17 cellular contexts compared by ENCODE assay signal in genomic region chr12:52530905-52531304, GRCh38. TPM values are rescaled to one million over a fixed set of nuclear protein-coding genes. Genes with fewer than 3 reads are reported as not detected.
DNase-seq lines count a peak whose midpoint lies in the region; ATAC-seq and TF ChIP-seq lines count a peak whose summit lies in the region.
"Had no signal": no experiment of that assay in that cellular context is flagged by ENCODE, and none has a peak within 500 bp of the region (broad histone marks: within the 10 kb centered on the region; RNA-seq: fewer than 3 reads in every experiment).

No MANE protein-coding gene starts in this region.

- CTCF ChIA-PET in RWPE1 (lab: Yijun Ruan, JAX) (interaction anchor here (0.7 kb wide), 1 partner anchor 53 kb away, joined by 3 read pairs; no protein-coding TSS in a partner anchor), A673 (lab: Charles Lee) (no interaction called here)

- POLR2A ChIA-PET in RWPE1 (lab: Yijun Ruan, JAX; ENCODE audit: low non-redundant PET), result no interaction called here
- POLR2A ChIA-PET in A673 (lab: Charles Lee; ENCODE audit: low non-redundant PET), result no interaction called here

- H3K4me1 ChIP-seq in spleen (peaks cover 0 to 12% (median 0%) of the 10 kb centered on the region in 6 donors), tibial nerve (no peaks in the 10 kb centered on the region), A673 (ENCODE audit: insufficient read depth, low read length, poor library complexity, severe bottlenecking) (no peaks in the 10 kb centered on the region)
- H3K4me1 ChIP-seq: BE2C, Caco-2 had no signal

- no peak for TF ChIP-seq EP300 in tibial nerve (IDR thresholded peaks at IDR 0.05)

- TF ChIP-seq CTCF in natural killer cell (IDR thresholded peaks at IDR 0.05) (no peak), RWPE1 (conservative IDR thresholded peaks at IDR 0.05; ENCODE audit: low read depth) (no peak), spleen (IDR thresholded peaks at IDR 0.05 in 8 of 11, conservative IDR thresholded peaks at IDR 0.05 in 3 of 11) (no peak), tibial nerve (IDR thresholded peaks at IDR 0.05) (no peak), A673 (conservative IDR thresholded peaks at IDR 0.05; ENCODE audit: low read depth, low read length) (no peak)

- DNase-seq in natural killer cell treated with Interleukin-12 subunit alpha and Interleukin-12 subunit beta and Interleukin-15 and Interleukin-18, amount 100 ng/mL, for 72 hours (ENCODE audit: low spot score), result peak; percentile 49
- no peak for DNase-seq in natural killer cell
- DNase-seq in RWPE1 (ENCODE audit: low spot score), result no peak
- DNase-seq in spleen, result peak; percentile 51
- DNase-seq in tibial nerve (ENCODE audit: low spot score in 2 of 2), result no peak
- DNase-seq in A673 (ENCODE audit: low spot score), result no peak
- DNase-seq: ACHN, BE2C, Caco-2, GOT3, H7, HFFc6, IMR-90 had no signal

- intact Hi-C loops in natural killer cell (cut with micrococcal nuclease) (no loop called here), spleen (cut with DNase I; ENCODE audit: low total_unique reads) (no loop called here), A673 (cut with micrococcal nuclease; ENCODE audit: unreplicated experiment) (no loop called here)

- TF ChIP-seq POLR2A in spleen (IDR thresholded peaks at IDR 0.05) (no peak), tibial nerve (IDR thresholded peaks at IDR 0.05) (no peak)

- no peaks in the 10 kb centered on the region for H3K9me3 Mint-ChIP-seq in natural killer cell treated with Interleukin-12 subunit alpha and Interleukin-12 subunit beta and Interleukin-15 and Interleukin-18, amount 100 ng/mL, for 72 hours
- H3K9me3 Mint-ChIP-seq in natural killer cell, result no peaks in the 10 kb centered on the region
- H3K9me3 Mint-ChIP-seq: CD4-positive, alpha-beta T cell; HFFc6 had no signal

- H3K36me3 ChIP-seq in spleen (no peaks in the 10 kb centered on the region), tibial nerve (no peaks in the 10 kb centered on the region), A673 (ENCODE audit: insufficient read depth, low read length, poor library complexity, severe bottlenecking) (no peaks in the 10 kb centered on the region)
- H3K36me3 ChIP-seq: BE2C had no signal

- no peaks in the 10 kb centered on the region for H3K36me3 Mint-ChIP-seq in natural killer cell treated with Interleukin-12 subunit alpha and Interleukin-12 subunit beta and Interleukin-15 and Interleukin-18, amount 100 ng/mL, for 72 hours
- no peaks in the 10 kb centered on the region for H3K36me3 Mint-ChIP-seq in natural killer cell

- H3K9me3 ChIP-seq in spleen (no peaks in the 10 kb centered on the region), tibial nerve (no peaks in the 10 kb centered on the region), A673 (ENCODE audit: low read depth, low read length, poor library complexity, severe bottlenecking) (no peaks in the 10 kb centered on the region)
- H3K9me3 ChIP-seq: BE2C, Caco-2 had no signal

- no TSS peak for BruUV-seq in A673 (replicated peaks; lab: Mats Ljungman, UMichigan)

- 77 to 94% (median 88%) methylated on average over 2 of the region's 2 CpGs for WGBS in spleen, 5 donors
- WGBS in tibial nerve, 2 donors, result 76 to 86% methylated on average over 2 of the region's 2 CpGs

- peaks cover 12 to 32% of the 10 kb centered on the region in 2 donors for H3K4me1 Mint-ChIP-seq in natural killer cell treated with Interleukin-12 subunit alpha and Interleukin-12 subunit beta and Interleukin-15 and Interleukin-18, amount 100 ng/mL, for 72 hours (ENCODE audit: low read depth in 2 of 2)
- H3K4me1 Mint-ChIP-seq in natural killer cell, result peaks cover 31 to 43% of the 10 kb centered on the region in 2 donors

- ATAC-seq in natural killer cell treated with Interleukin-12 subunit alpha and Interleukin-12 subunit beta and Interleukin-15 and Interleukin-18, amount 100 ng/mL, for 72 hours, result no peak
- ATAC-seq in natural killer cell, result no peak
- ATAC-seq: HCT116 had no signal

- H3K4me3 Mint-ChIP-seq in natural killer cell treated with Interleukin-12 subunit alpha and Interleukin-12 subunit beta and Interleukin-15 and Interleukin-18, amount 100 ng/mL, for 72 hours, result no peak overlapping the region
- no peak overlapping the region for H3K4me3 Mint-ChIP-seq in natural killer cell
- H3K4me3 Mint-ChIP-seq: CD4-positive, alpha-beta T cell; HFFc6 had no signal

- H3K27ac Mint-ChIP-seq in natural killer cell treated with Interleukin-12 subunit alpha and Interleukin-12 subunit beta and Interleukin-15 and Interleukin-18, amount 100 ng/mL, for 72 hours, result no peak overlapping the region
- no peak overlapping the region for H3K27ac Mint-ChIP-seq in natural killer cell
- H3K27ac Mint-ChIP-seq: CD4-positive, alpha-beta T cell; HFFc6 had no signal

- H3K27ac ChIP-seq in RWPE1, result 0 out of 2 replicates have a peak overlapping the region, but pooled peaks have one; percentile 1
- peak overlapping the region in 2 of 8 donors; percentile 50 to 53 for H3K27ac ChIP-seq in spleen
- no peak overlapping the region for H3K27ac ChIP-seq in tibial nerve
- no peak overlapping the region for H3K27ac ChIP-seq in A673 (ENCODE audit: low read depth, low read length, poor library complexity, severe bottlenecking)
- H3K27ac ChIP-seq: C4-2B had no signal

- H3K27me3 ChIP-seq in spleen (replicated peaks in 1 of 7), result no peaks in the 10 kb centered on the region
- H3K27me3 ChIP-seq in tibial nerve, result no peaks in the 10 kb centered on the region
- H3K27me3 ChIP-seq in A673 (replicated peaks; ENCODE audit: insufficient read depth, low read depth, low read length, poor library complexity), result no peaks in the 10 kb centered on the region

- H3K4me3 ChIP-seq in spleen (no peak overlapping the region), tibial nerve (no peak overlapping the region), A673 (ENCODE audit: low read depth, low read length, poor library complexity, severe bottlenecking) (no peak overlapping the region)

- peaks cover 0 to 3% of the 10 kb centered on the region in 2 donors for H3K27me3 Mint-ChIP-seq in natural killer cell treated with Interleukin-12 subunit alpha and Interleukin-12 subunit beta and Interleukin-15 and Interleukin-18, amount 100 ng/mL, for 72 hours
- peaks cover 3 to 10% of the 10 kb centered on the region in 2 donors for H3K27me3 Mint-ChIP-seq in natural killer cell (ENCODE audit: low read depth in 2 of 2)
- H3K27me3 Mint-ChIP-seq: CD4-positive, alpha-beta T cell had no signal

RNA-seq across cellular contexts. Expression of gene KRT5, which starts 10.7 kb away (rescaled TPM):
- not detected for total RNA-seq in natural killer cell treated with Interleukin-12 subunit alpha and Interleukin-12 subunit beta and Interleukin-15 and Interleukin-18, amount 100 ng/mL, for 72 hours
- total RNA-seq in natural killer cell (under 1 TPM in 2 of 3 donors, not detected in 1; 0.40 to 0.70 TPM), spleen (1 to 10 TPM in 2 of 7 donors, under 1 TPM in 2, not detected in 3; 0.23 to 1.5 (median 0.85) TPM), tibial nerve (1 to 10 TPM in 1 of 4 donors, under 1 TPM in 1, not detected in 2; 0.22 to 2.7 TPM), A673 (2021) (0.48 and 0.67 TPM in 2 replicates)
- 1 to 10 TPM in 1 of 3 donors, under 1 TPM in 2; 0.93 to 1.9 (median 0.96) TPM for polyA plus RNA-seq in spleen
- total RNA-seq: H7, HFFc6, IMR-90 had no signal
- polyA plus RNA-seq: IMR-90 had no signal

RNA-seq across cellular contexts. Expression of gene KRT71, which starts 22.0 kb away (rescaled TPM):
- not detected for total RNA-seq in natural killer cell treated with Interleukin-12 subunit alpha and Interleukin-12 subunit beta and Interleukin-15 and Interleukin-18, amount 100 ng/mL, for 72 hours
- total RNA-seq in natural killer cell, result not detected
- total RNA-seq in spleen, result not detected
- not detected for polyA plus RNA-seq in spleen
- total RNA-seq in tibial nerve, result not detected
- not detected in 2 replicates for total RNA-seq in A673 (2021)
- total RNA-seq: A172; CD4-positive, alpha-beta T cell; H7; HFFc6; IMR-90 had no signal
- polyA plus RNA-seq: IMR-90 had no signal

RNA-seq across cellular contexts. Expression of gene KRT6A, which starts 37.8 kb away (rescaled TPM):
- total RNA-seq in natural killer cell treated with Interleukin-12 subunit alpha and Interleukin-12 subunit beta and Interleukin-15 and Interleukin-18, amount 100 ng/mL, for 72 hours, result not detected
- not detected for total RNA-seq in natural killer cell
- not detected for total RNA-seq in spleen
- under 1 TPM; 0.42 to 0.83 (median 0.45) TPM for polyA plus RNA-seq in spleen
- total RNA-seq in tibial nerve, result under 1 TPM in 1 of 4 donors, not detected in 3; 0.30 TPM
- total RNA-seq in A673 (2021), result 0.24 TPM in 1 of 2 replicates, not detected in the other
- total RNA-seq: A172; CD4-positive, alpha-beta T cell; H7; HFFc6; IMR-90 had no signal
- polyA plus RNA-seq: IMR-90 had no signal

RNA-seq across cellular contexts. Expression of gene KRT74, which starts 42.7 kb away (rescaled TPM):
- not detected for total RNA-seq in natural killer cell treated with Interleukin-12 subunit alpha and Interleukin-12 subunit beta and Interleukin-15 and Interleukin-18, amount 100 ng/mL, for 72 hours
- total RNA-seq in natural killer cell (1 to 10 TPM in 1 of 3 donors, under 1 TPM in 2; 0.38 to 1.2 (median 0.38) TPM), spleen (not detected), tibial nerve (not detected), A673 (2021) (not detected in 2 replicates)
- not detected for polyA plus RNA-seq in spleen
- total RNA-seq: A172, Caco-2, H7, HFFc6, IMR-90 had no signal
- polyA plus RNA-seq: IMR-90 had no signal

RNA-seq across cellular contexts. Expression of gene KRT6C, which starts 57.3 kb away (rescaled TPM):
- not detected for total RNA-seq in natural killer cell treated with Interleukin-12 subunit alpha and Interleukin-12 subunit beta and Interleukin-15 and Interleukin-18, amount 100 ng/mL, for 72 hours
- not detected for total RNA-seq in natural killer cell
- not detected for total RNA-seq in spleen
- polyA plus RNA-seq in spleen, result under 1 TPM; 0.03 to 0.07 (median 0.06) TPM
- total RNA-seq in tibial nerve, result not detected
- total RNA-seq in A673 (2021), result not detected in 2 replicates
- total RNA-seq: A172; Caco-2; CD4-positive, alpha-beta T cell; H7; HFFc6; IMR-90 had no signal
- polyA plus RNA-seq: IMR-90 had no signal

Comparison
In these comparisons a context has a peak if more than half of its experiments do, and no peak if none do; other contexts are left out.
1. DNase-seq: peak in natural killer cell treated with Interleukin-12 subunit alpha and Interleukin-12 subunit beta and Interleukin-15 and Interleukin-18, amount 100 ng/mL, for 72 hours (single experiment) and spleen (single experiment); none in natural killer cell (single experiment), RWPE1 (single experiment), tibial nerve (0 of 2) and A673 (single experiment).